ENCODE assay signal across 8 cellular contexts in genomic region chr12:56129210-56129691, GRCh38. TPM values are rescaled to one million over a fixed set of nuclear protein-coding genes. Genes with fewer than 3 reads are reported as not detected.
DNase-seq lines count a peak whose midpoint lies in the region; ATAC-seq, FAIRE-seq and TF ChIP-seq lines count a peak whose summit lies in the region.

No MANE protein-coding gene starts in this region.

- H3K27ac ChIP-seq in endothelial cell of umbilical vein (ENCODE audit: insufficient read depth, low read depth, low read length) (no peak overlapping the region), muscle layer of duodenum (ENCODE audit: low read length) (peak overlapping the region; percentile 76)

- H3K27me3 Mint-ChIP-seq in stimulated activated naive CD8-positive, alpha-beta T cell treated with anti-CD3 and anti-CD28 coated beads, Interleukin-15, Interleukin-2, amounts not matched to agents 100 ng/mL and 50 ng/mL, for 24 hours: no peaks in the 10 kb centered on the region

- H3K4me3 Mint-ChIP-seq in stimulated activated naive CD8-positive, alpha-beta T cell treated with anti-CD3 and anti-CD28 coated beads, Interleukin-15, Interleukin-2, amounts not matched to agents 100 ng/mL and 50 ng/mL, for 24 hours: peak overlapping the region; percentile 99

- dilution Hi-C loops in endothelial cell of umbilical vein (cut with MboI; ENCODE audit: extremely low pct_ligation_motif_present, low sequenced_read_pairs): no loop called here

- peak overlapping the region; percentile 88 for H3K27ac Mint-ChIP-seq in stimulated activated naive CD8-positive, alpha-beta T cell treated with anti-CD3 and anti-CD28 coated beads, Interleukin-15, Interleukin-2, amounts not matched to agents 100 ng/mL and 50 ng/mL, for 24 hours

- H3K4me1 Mint-ChIP-seq in stimulated activated naive CD8-positive, alpha-beta T cell treated with anti-CD3 and anti-CD28 coated beads, Interleukin-15, Interleukin-2, amounts not matched to agents 100 ng/mL and 50 ng/mL, for 24 hours (ENCODE audit: low read depth): peaks cover 68% of the 10 kb centered on the region

- H3K36me3 Mint-ChIP-seq in stimulated activated naive CD8-positive, alpha-beta T cell treated with anti-CD3 and anti-CD28 coated beads, Interleukin-15, Interleukin-2, amounts not matched to agents 100 ng/mL and 50 ng/mL, for 24 hours (ENCODE audit: low read depth): peaks cover 51% of the 10 kb centered on the region

- H3K4me2 ChIP-seq in endothelial cell of umbilical vein (ENCODE audit: insufficient read depth, low read length): peak overlapping the region; percentile 54

- CTCF ChIA-PET in endothelial cell of umbilical vein (lab: Charles Lee): interaction anchor here (1.0 to 3.1 kb wide), 2 partner anchors 10 to 60 kb away, joined by 4 to 31 read pairs; partner anchors contain the start of gene ZC3H10

- peaks cover 28% of the 10 kb centered on the region for H3K4me1 ChIP-seq in endothelial cell of umbilical vein (ENCODE audit: control insufficient read depth, extremely low read depth, insufficient read depth, low read length)
- peaks cover 18 to 41% of the 10 kb centered on the region in 2 donors for H3K4me1 ChIP-seq in muscle layer of duodenum (ENCODE audit: control insufficient read depth in 1 of 2, insufficient read depth in 2 of 2, low read length in 2 of 2)

- peak; percentile 80 for DNase-seq in CMK (ENCODE audit: low read depth)
- DNase-seq in NOMO-1 (lab: John Stamatoyannopoulos, UW; ENCODE audit: unreplicated experiment in 2 of 2): peak; percentile 66 to 75
- DNase-seq in activated CD8-positive, alpha-beta memory T cell treated with anti-CD3 and anti-CD28 coated beads, Interleukin-2, amount 50 U/mL, for 1 hour (ENCODE audit: extremely low read depth): peak; percentile 42
- DNase-seq in endothelial cell of umbilical vein (ENCODE audit: low read depth, low spot score): peak; percentile 51

- FAIRE-seq in endothelial cell of umbilical vein (lab: Jason Lieb, UNC): peak; percentile 73

- H3K27me3 ChIP-seq in endothelial cell of umbilical vein (ENCODE audit: control insufficient read depth in 2 of 2, insufficient read depth in 2 of 2, low read length in 2 of 2) (no peaks in the 10 kb centered on the region), muscle layer of duodenum (ENCODE audit: low read depth, low read length) (no peaks in the 10 kb centered on the region)

- no TSS peak for BruUV-seq in endothelial cell of umbilical vein (replicated peaks; lab: Mats Ljungman, UMichigan)

- no peak for TF ChIP-seq CTCF in endothelial cell of umbilical vein (IDR thresholded peaks at IDR 0.05; ENCODE audit: extremely low read depth in 1 of 2, insufficient read depth in 1 of 2, low read depth in 1 of 2, low read length in 2 of 2)

- H3K9ac ChIP-seq in endothelial cell of umbilical vein (replicated peaks; ENCODE audit: extremely low read depth, insufficient read depth, low read length): peak overlapping the region; percentile 66

- H3K9me1 ChIP-seq in endothelial cell of umbilical vein (replicated peaks; ENCODE audit: control insufficient read depth, extremely low read depth, insufficient read depth, low read length): no peaks in the 10 kb centered on the region

- H3K36me3 ChIP-seq in endothelial cell of umbilical vein (ENCODE audit: control insufficient read depth in 2 of 2, extremely low read depth in 1 of 2, insufficient read depth in 2 of 2, low read length in 2 of 2) (peaks cover 9 to 33% of the 10 kb centered on the region in 2 experiments), muscle layer of duodenum (ENCODE audit: control insufficient read depth in 1 of 2, insufficient read depth in 2 of 2, low read length in 2 of 2) (peaks cover 30 to 36% of the 10 kb centered on the region in 2 donors)

- no peaks in the 10 kb centered on the region for H3K9me3 Mint-ChIP-seq in stimulated activated naive CD8-positive, alpha-beta T cell treated with anti-CD3 and anti-CD28 coated beads, Interleukin-15, Interleukin-2, amounts not matched to agents 100 ng/mL and 50 ng/mL, for 24 hours

- POLR2A ChIA-PET in endothelial cell of umbilical vein (lab: Charles Lee): interaction anchor here (0.6 to 2.3 kb wide), 2 partner anchors 30 to 206 kb away, joined by 3 to 38 read pairs; partner anchors contain the start of gene MYL6

- H3K4me3 ChIP-seq in endothelial cell of umbilical vein (replicated peaks in 1 of 3; ENCODE audit: insufficient read depth in 1 of 3, low read depth in 1 of 3, low read length in 3 of 3) (peak overlapping the region; percentile 63 to 75 (median 68)), muscle layer of duodenum (ENCODE audit: low read depth in 1 of 2, low read length in 2 of 2) (peak overlapping the region; percentile 92 to 94)

- peaks cover 19% of the 10 kb centered on the region for H3K79me2 ChIP-seq in endothelial cell of umbilical vein (ENCODE audit: control insufficient read depth, insufficient read depth, low read length)

- H3K9me3 ChIP-seq in endothelial cell of umbilical vein (replicated peaks; ENCODE audit: control insufficient read depth, insufficient read depth, low read length) (no peaks in the 10 kb centered on the region), muscle layer of duodenum (ENCODE audit: control insufficient read depth in 1 of 2, low read length in 2 of 2) (no peaks in the 10 kb centered on the region)

- peak overlapping the region; percentile 16 for H2AFZ ChIP-seq in endothelial cell of umbilical vein (ENCODE audit: low read depth, low read length)

- H4K20me1 ChIP-seq in endothelial cell of umbilical vein (replicated peaks; ENCODE audit: control insufficient read depth, extremely low read depth, insufficient read depth, low read length): no peaks in the 10 kb centered on the region

- ATAC-seq in GM21737 (IDR thresholded peaks at IDR 0.05; ENCODE audit: unreplicated experiment) (peak; percentile 29), GM18520 (IDR thresholded peaks at IDR 0.05; ENCODE audit: unreplicated experiment) (no peak)

- intact Hi-C loops in endothelial cell of umbilical vein (cut with micrococcal nuclease): no loop called here

- peak; percentile 32 for TF ChIP-seq POLR2A in endothelial cell of umbilical vein (IDR thresholded peaks at IDR 0.05; ENCODE audit: low read depth, low read length)

TF ChIP-seq in endothelial cell of umbilical vein, 7 proteins besides CTCF, POLR2A, EP300 and RAD21:
- peak; percentile 70 for TF ChIP-seq POLR2AphosphoS5 (IDR thresholded peaks at IDR 0.05; ENCODE audit: insufficient read depth, low read depth, low read length)
- no peak for TF ChIP-seq MAX (IDR thresholded peaks at IDR 0.05; ENCODE audit: insufficient read depth, insufficient read length)

RNA-seq across cellular contexts. Expression of gene ESYT1, which starts 1.2 kb away (rescaled TPM):
- total RNA-seq in endothelial cell of umbilical vein: 133 and 161 TPM in 2 replicates
- 233 and 234 TPM in 2 replicates for polyA plus RNA-seq in endothelial cell of umbilical vein
- 159 and 161 TPM in 2 replicates for polyA plus RNA-seq in endothelial cell of umbilical vein (2011; cell fraction: cytosol; rRNA removed)
- 247 and 260 TPM in 2 replicates for polyA plus RNA-seq in endothelial cell of umbilical vein (2011; cell fraction: nucleus; rRNA removed)
- polyA plus RNA-seq in endothelial cell of umbilical vein (2012): 106 and 110 TPM in 2 replicates
- polyA minus RNA-seq in endothelial cell of umbilical vein: 309 and 339 TPM in 2 replicates
- polyA minus RNA-seq in endothelial cell of umbilical vein (2011; cell fraction: cytosol; rRNA and poly(A)+ RNA removed): 102 TPM
- 90.2 and 91.4 TPM in 2 replicates for polyA minus RNA-seq in endothelial cell of umbilical vein (2011; cell fraction: nucleus; rRNA and poly(A)+ RNA removed)

RNA-seq across cellular contexts. Expression of gene ZC3H10, which starts 11.2 kb away (rescaled TPM):
- 8.7 and 10.1 TPM in 2 replicates for total RNA-seq in endothelial cell of umbilical vein
- polyA plus RNA-seq in endothelial cell of umbilical vein: 2.6 and 3.0 TPM in 2 replicates
- 1.3 and 1.5 TPM in 2 replicates for polyA plus RNA-seq in endothelial cell of umbilical vein (2011; cell fraction: cytosol; rRNA removed)
- polyA plus RNA-seq in endothelial cell of umbilical vein (2011; cell fraction: nucleus; rRNA removed): 5.0 and 6.5 TPM in 2 replicates
- polyA plus RNA-seq in endothelial cell of umbilical vein (2012): 3.1 and 3.8 TPM in 2 replicates
- 12.2 and 15.4 TPM in 2 replicates for polyA minus RNA-seq in endothelial cell of umbilical vein
- 3.3 TPM for polyA minus RNA-seq in endothelial cell of umbilical vein (2011; cell fraction: cytosol; rRNA and poly(A)+ RNA removed)
- polyA minus RNA-seq in endothelial cell of umbilical vein (2011; cell fraction: nucleus; rRNA and poly(A)+ RNA removed): 13.9 and 21.3 TPM in 2 replicates

RNA-seq across cellular contexts. Expression of gene RPL41, which starts 12.8 kb away (rescaled TPM):
- 3,212 and 3,428 TPM in 2 replicates for total RNA-seq in endothelial cell of umbilical vein
- polyA plus RNA-seq in endothelial cell of umbilical vein: 9,033 and 9,990 TPM in 2 replicates
- 14,118 and 16,245 TPM in 2 replicates for polyA plus RNA-seq in endothelial cell of umbilical vein (2011; cell fraction: cytosol; rRNA removed)
- polyA plus RNA-seq in endothelial cell of umbilical vein (2011; cell fraction: nucleus; rRNA removed): 3,801 and 4,276 TPM in 2 replicates
- 9,351 and 9,763 TPM in 2 replicates for polyA plus RNA-seq in endothelial cell of umbilical vein (2012)
- polyA minus RNA-seq in endothelial cell of umbilical vein: 1,710 and 2,069 TPM in 2 replicates
- polyA minus RNA-seq in endothelial cell of umbilical vein (2011; cell fraction: cytosol; rRNA and poly(A)+ RNA removed): 1,085 TPM
- polyA minus RNA-seq in endothelial cell of umbilical vein (2011; cell fraction: nucleus; rRNA and poly(A)+ RNA removed): 238 and 301 TPM in 2 replicates

RNA-seq across cellular contexts. Expression of gene MYL6B, which starts 23.1 kb away (rescaled TPM):
- 135 and 137 TPM in 2 replicates for total RNA-seq in endothelial cell of umbilical vein
- 130 and 185 TPM in 2 replicates for polyA plus RNA-seq in endothelial cell of umbilical vein
- 126 and 160 TPM in 2 replicates for polyA plus RNA-seq in endothelial cell of umbilical vein (2011; cell fraction: cytosol; rRNA removed)
- polyA plus RNA-seq in endothelial cell of umbilical vein (2011; cell fraction: nucleus; rRNA removed): 61.3 and 80.4 TPM in 2 replicates
- polyA plus RNA-seq in endothelial cell of umbilical vein (2012): 94.9 and 153 TPM in 2 replicates
- 46.8 and 54.7 TPM in 2 replicates for polyA minus RNA-seq in endothelial cell of umbilical vein
- polyA minus RNA-seq in endothelial cell of umbilical vein (2011; cell fraction: cytosol; rRNA and poly(A)+ RNA removed): 28.4 TPM
- polyA minus RNA-seq in endothelial cell of umbilical vein (2011; cell fraction: nucleus; rRNA and poly(A)+ RNA removed): 11.9 and 12.2 TPM in 2 replicates

RNA-seq across cellular contexts. Expression of gene PA2G4, which starts 24.9 kb away (rescaled TPM):
- total RNA-seq in endothelial cell of umbilical vein: 170 and 188 TPM in 2 replicates
- 94.2 and 121 TPM in 2 replicates for polyA plus RNA-seq in endothelial cell of umbilical vein
- 223 and 250 TPM in 2 replicates for polyA plus RNA-seq in endothelial cell of umbilical vein (2011; cell fraction: cytosol; rRNA removed)
- polyA plus RNA-seq in endothelial cell of umbilical vein (2011; cell fraction: nucleus; rRNA removed): 154 and 214 TPM in 2 replicates
- 200 and 296 TPM in 2 replicates for polyA plus RNA-seq in endothelial cell of umbilical vein (2012)
- polyA minus RNA-seq in endothelial cell of umbilical vein: 85.5 and 96.0 TPM in 2 replicates
- polyA minus RNA-seq in endothelial cell of umbilical vein (2011; cell fraction: cytosol; rRNA and poly(A)+ RNA removed): 177 TPM
- 41.8 and 42.7 TPM in 2 replicates for polyA minus RNA-seq in endothelial cell of umbilical vein (2011; cell fraction: nucleus; rRNA and poly(A)+ RNA removed)
